In the genomic region with DNA sequence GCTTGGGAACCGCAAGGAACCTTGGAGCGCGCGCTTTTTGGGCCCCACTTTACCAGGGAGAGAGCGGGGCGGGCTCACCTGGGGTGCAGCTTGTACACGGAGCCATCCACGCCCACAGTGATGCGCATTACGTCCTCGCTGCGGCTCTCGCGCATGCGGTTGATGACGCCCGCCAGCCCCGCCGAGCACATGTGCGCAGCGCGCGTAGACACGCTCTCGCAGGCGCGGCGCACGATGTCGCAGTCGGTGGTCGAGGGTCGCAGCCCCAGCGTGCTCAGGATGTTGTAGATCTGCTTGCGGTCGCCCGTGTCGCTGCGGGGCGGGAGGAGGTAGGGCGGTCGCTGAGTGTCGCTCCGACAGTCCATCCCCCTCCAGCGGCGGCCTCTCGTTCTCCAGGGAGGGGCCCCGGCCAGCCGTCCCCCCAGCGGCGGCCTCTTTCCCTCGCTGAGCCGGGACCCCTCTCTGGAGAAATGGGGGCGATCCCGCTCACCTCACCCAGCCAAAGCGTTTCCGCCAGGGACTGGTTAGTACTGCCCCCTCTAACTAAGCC, we compare ENCODE assay signal across 8 cellular contexts.
DNase-seq lines count a peak whose midpoint lies in the region; ATAC-seq and TF ChIP-seq lines count a peak whose summit lies in the region.

No MANE protein-coding gene starts in this region.

- no peak for TF ChIP-seq CTCF in nephron progenitor cell (IDR thresholded peaks at IDR 0.05)

- no peaks in the 10 kb centered on the region for H3K36me3 Mint-ChIP-seq in effector memory CD8-positive, alpha-beta T cell (ENCODE audit: insufficient read depth)
- H3K36me3 Mint-ChIP-seq in nephron progenitor cell (ENCODE audit: low read depth) = no peaks in the 10 kb centered on the region

- peak; percentile 82 for ATAC-seq in effector memory CD8-positive, alpha-beta T cell (replicated peaks)
- no peak for ATAC-seq in HG02981 (IDR thresholded peaks at IDR 0.05; ENCODE audit: unreplicated experiment)
- no peak for ATAC-seq in HG03439 (IDR thresholded peaks at IDR 0.05; ENCODE audit: unreplicated experiment)

- H3K9me3 ChIP-seq in stomach smooth muscle (ENCODE audit: control insufficient read depth in 2 of 2, low read length in 2 of 2) = no peaks in the 10 kb centered on the region

- H3K4me1 ChIP-seq in ACC112 (ENCODE audit: control insufficient read depth, insufficient read depth, low read length, unreplicated experiment) (no peaks in the 10 kb centered on the region), stomach smooth muscle (ENCODE audit: control insufficient read depth, insufficient read depth, low read length) (peaks cover 12% of the 10 kb centered on the region)

- no peaks in the 10 kb centered on the region for H3K9me3 Mint-ChIP-seq in effector memory CD8-positive, alpha-beta T cell
- H3K9me3 Mint-ChIP-seq in nephron progenitor cell = no peaks in the 10 kb centered on the region

- no peak overlapping the region for H3K9ac ChIP-seq in stomach smooth muscle (ENCODE audit: low read length in 2 of 2)

- peak overlapping the region in 1 of 2 donors; percentile 76 for H3K27ac Mint-ChIP-seq in effector memory CD8-positive, alpha-beta T cell
- no peak overlapping the region for H3K27ac Mint-ChIP-seq in nephron progenitor cell

- peak overlapping the region; percentile 78 for H2AFZ ChIP-seq in ACC112 (ENCODE audit: low read length, unreplicated experiment)

- peaks cover 10 to 14% of the 10 kb centered on the region in 2 donors for H3K27me3 Mint-ChIP-seq in effector memory CD8-positive, alpha-beta T cell
- H3K27me3 Mint-ChIP-seq in nephron progenitor cell (ENCODE audit: low read depth, poor library complexity) = peaks cover 52% of the 10 kb centered on the region

- DNase-seq in activated CD4-positive, alpha-beta T cell treated with anti-CD3 and anti-CD28 coated beads, Interleukin-2, amount 50 U/mL, for 48 hours = peak; percentile 40 to 52
- peak; percentile 8 to 49 (median 47) for DNase-seq in effector memory CD8-positive, alpha-beta T cell
- DNase-seq in nephron progenitor cell (peak; percentile 51), EL (no peak)

- H3K4me3 ChIP-seq in ACC112 (ENCODE audit: low read depth, low read length) = peak overlapping the region; percentile 82
- H3K4me3 ChIP-seq in stomach smooth muscle (ENCODE audit: low read length in 2 of 2) = peak overlapping the region; percentile 43 to 71

- H3K79me2 ChIP-seq in ACC112 (ENCODE audit: control insufficient read depth, insufficient read depth, low read length, unreplicated experiment) = no peaks in the 10 kb centered on the region

- H3K27me3 ChIP-seq in ACC112 (ENCODE audit: insufficient read depth, low read length) (peaks cover 5% of the 10 kb centered on the region; the same call in 1 of the 2 replicates), stomach smooth muscle (ENCODE audit: control insufficient read depth in 1 of 2, insufficient read depth in 2 of 2, low read length in 2 of 2) (peaks cover 10 to 19% of the 10 kb centered on the region in 2 donors)

- peak overlapping the region; percentile 45 to 75 for H3K4me3 Mint-ChIP-seq in effector memory CD8-positive, alpha-beta T cell
- peak overlapping the region; percentile 62 for H3K4me3 Mint-ChIP-seq in nephron progenitor cell

- H3K4me1 Mint-ChIP-seq in effector memory CD8-positive, alpha-beta T cell (ENCODE audit: low read depth in 2 of 2) = peaks cover 0 to 10% of the 10 kb centered on the region in 2 donors
- H3K4me1 Mint-ChIP-seq in nephron progenitor cell = peaks cover 31% of the 10 kb centered on the region

- H3K36me3 ChIP-seq in ACC112 (ENCODE audit: insufficient read depth, low read length) (no peaks in the 10 kb centered on the region), stomach smooth muscle (ENCODE audit: control insufficient read depth in 2 of 2, insufficient read depth in 2 of 2, low read length in 2 of 2) (no peaks in the 10 kb centered on the region)

- H3K27ac ChIP-seq in ACC112 (ENCODE audit: low read depth, low read length) = no peak overlapping the region
- no peak overlapping the region for H3K27ac ChIP-seq in stomach smooth muscle (ENCODE audit: low read length)
